Comparison of ENCODE assay signal across 25 cellular contexts in the genomic region with DNA sequence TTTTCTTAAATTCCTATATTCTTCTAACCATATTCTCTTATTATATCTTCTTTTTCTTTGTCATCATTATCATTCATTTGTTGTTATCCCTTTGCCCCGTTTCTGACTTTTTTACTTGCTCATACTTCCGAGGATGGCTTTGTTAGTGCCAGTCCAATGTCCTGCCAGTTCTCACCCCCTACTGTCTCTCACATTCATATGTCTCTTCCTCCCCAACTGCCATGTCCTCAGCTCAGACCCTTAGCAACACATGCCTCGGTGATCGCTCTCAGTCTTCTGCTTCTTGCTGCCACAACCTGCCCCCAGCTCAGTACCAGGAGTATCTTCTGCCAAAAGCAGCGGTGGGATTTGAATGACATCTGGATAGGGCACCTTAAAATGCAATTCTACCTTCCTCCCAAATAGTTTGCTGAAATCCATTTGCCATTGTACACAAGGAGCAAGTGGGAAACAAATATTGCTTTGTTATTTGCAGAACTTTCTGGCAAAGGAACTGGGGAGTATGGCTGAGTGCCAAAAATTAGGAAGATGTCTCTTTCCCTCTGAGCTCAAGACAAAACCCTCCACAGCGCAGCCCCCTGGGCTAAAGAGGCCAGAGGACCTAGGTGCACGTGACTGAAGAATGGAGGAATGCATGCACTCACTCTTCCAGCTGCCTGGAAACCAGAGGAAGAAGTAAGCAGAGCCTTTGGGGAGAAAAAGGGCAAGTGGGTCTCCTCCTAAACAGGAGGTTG. TPM values are rescaled to one million over a fixed set of nuclear protein-coding genes. Genes with fewer than 3 reads are reported as not detected.
A peak's percentile ranks its signal among the peaks of the same experiment; 100 is the strongest.
DNase-seq lines count a peak whose midpoint lies in the region; ATAC-seq and TF ChIP-seq lines count a peak whose summit lies in the region.
"Had no signal": no experiment of that assay in that cellular context is flagged by ENCODE, and none has a peak within 500 bp of the region (broad histone marks: within the 10 kb centered on the region; RNA-seq: fewer than 3 reads in every experiment).

No MANE protein-coding gene starts in this region.

- no peak for TF ChIP-seq CTCF in mesothelial cell of epicardium (IDR thresholded peaks at IDR 0.05; ENCODE audit: unreplicated experiment)

- peak overlapping the region; percentile 4 for H3K27ac Mint-ChIP-seq in mesothelial cell of epicardium
- H3K27ac Mint-ChIP-seq in activated naive CD8-positive, alpha-beta T cell treated with anti-CD3 and anti-CD28 coated beads for 36 hours: no peak overlapping the region
- H3K27ac Mint-ChIP-seq: B cell; CD8-positive, alpha-beta memory T cell; H9 had no signal

- peaks cover 11% of the 10 kb centered on the region for H3K4me1 Mint-ChIP-seq in mesothelial cell of epicardium
- H3K4me1 Mint-ChIP-seq in activated naive CD8-positive, alpha-beta T cell treated with anti-CD3 and anti-CD28 coated beads for 36 hours: no peaks in the 10 kb centered on the region
- H3K4me1 Mint-ChIP-seq: B cell had no signal

- ATAC-seq in HG03521 (IDR thresholded peaks at IDR 0.05; ENCODE audit: unreplicated experiment): no peak
- ATAC-seq in HG02623 (IDR thresholded peaks at IDR 0.05; ENCODE audit: unreplicated experiment): no peak
- ATAC-seq: GM12878 had no signal

- DNase-seq in DMS 273 (lab: John Stamatoyannopoulos, UW; ENCODE audit: unreplicated experiment) (peak; percentile 4), DMS 273 treated with DMSO at 0.1 percent for 48 hours (lab: John Stamatoyannopoulos, UW) (no peak), cerebellar cortex (ENCODE audit: low spot score) (peak; percentile 75), mesothelial cell of epicardium (ENCODE audit: low spot score in 2 of 2, unreplicated experiment in 2 of 2) (no peak)
- DNase-seq in stimulated activated CD4-positive, alpha-beta T cell treated with anti-CD3 and anti-CD28 coated beads, Interleukin-2, amount 100 ng/mL, for 24 hours: no peak
- no peak for DNase-seq in activated naive CD8-positive, alpha-beta T cell treated with anti-CD3 and anti-CD28 coated beads for 36 hours
- DNase-seq: CD8-positive, alpha-beta memory T cell; DMS53; GDM1; H9; IMR-90; MM.1S; NCI-H1048; NCI-H1417; NCI-H1694; NCI-H2029 treated with DMSO at 0.1 percent for 48 hours; NCI-H446 treated with DMSO at 0.1 percent for 48 hours; NCI-H526; NCI-H82; Right ventricle myocardium superior; RPMI8226 had no signal

- no peak overlapping the region for H3K4me3 Mint-ChIP-seq in mesothelial cell of epicardium
- H3K4me3 Mint-ChIP-seq in activated naive CD8-positive, alpha-beta T cell treated with anti-CD3 and anti-CD28 coated beads for 36 hours: no peak overlapping the region
- H3K4me3 Mint-ChIP-seq: B cell; CD8-positive, alpha-beta memory T cell; H9 had no signal

- H3K36me3 Mint-ChIP-seq in mesothelial cell of epicardium: peaks cover 6% of the 10 kb centered on the region
- H3K36me3 Mint-ChIP-seq in activated naive CD8-positive, alpha-beta T cell treated with anti-CD3 and anti-CD28 coated beads for 36 hours: peaks cover 2% of the 10 kb centered on the region
- H3K36me3 Mint-ChIP-seq: CD8-positive, alpha-beta memory T cell had no signal

- H3K9me3 Mint-ChIP-seq in mesothelial cell of epicardium: peaks cover 10% of the 10 kb centered on the region
- H3K9me3 Mint-ChIP-seq in activated naive CD8-positive, alpha-beta T cell treated with anti-CD3 and anti-CD28 coated beads for 36 hours: peaks cover 7% of the 10 kb centered on the region

- H3K27me3 Mint-ChIP-seq in mesothelial cell of epicardium (ENCODE audit: low read depth): no peaks in the 10 kb centered on the region
- H3K27me3 Mint-ChIP-seq in activated naive CD8-positive, alpha-beta T cell treated with anti-CD3 and anti-CD28 coated beads for 36 hours: no peaks in the 10 kb centered on the region

RNA-seq across cellular contexts. Expression of gene CTNNB1, which starts 57.7 kb away (rescaled TPM):
- 534 to 545 TPM (median 537 TPM) in 3 replicates for total RNA-seq in mesothelial cell of epicardium
- total RNA-seq in activated naive CD8-positive, alpha-beta T cell treated with anti-CD3 and anti-CD28 coated beads for 36 hours: 100 to 1,000 TPM; 132 to 141 TPM

Comparison
In these comparisons a context has a peak if more than half of its experiments do, and no peak if none do; other contexts are left out.
1. DNase-seq: peak in DMS 273 (single experiment) and cerebellar cortex (single experiment); none in DMS 273 treated with DMSO at 0.1 percent for 48 hours (single experiment), mesothelial cell of epicardium (0 of 2), stimulated activated CD4-positive, alpha-beta T cell treated with anti-CD3 and anti-CD28 coated beads, Interleukin-2, amount 100 ng/mL, for 24 hours (0 of 2) and activated naive CD8-positive, alpha-beta T cell treated with anti-CD3 and anti-CD28 coated beads for 36 hours (single experiment).